ENCODE assay signal across 8 cellular contexts in genomic region chrX:15674514-15674898, GRCh38. TPM values are rescaled to one million over a fixed set of nuclear protein-coding genes. Genes with fewer than 3 reads are reported as not detected.
DNase-seq lines count a peak whose midpoint lies in the region; ATAC-seq and TF ChIP-seq lines count a peak whose summit lies in the region.

No MANE protein-coding gene starts in this region.

- H3K4me3 ChIP-seq in SJSA1 (peak overlapping the region; percentile 79), left lung (peak overlapping the region; percentile 59 to 64)

- H3K36me3 ChIP-seq in SJSA1 (0 out of 2 replicates have a peak, but pooled peaks cover 3% of the 10 kb centered on the region), left lung (no peaks in the 10 kb centered on the region)

- H3K27me3 ChIP-seq in SJSA1 (replicated peaks) (no peaks in the 10 kb centered on the region), left lung (no peaks in the 10 kb centered on the region)

- intact Hi-C loops in left lung (cut with DNase I): no loop called here

- H3K27ac ChIP-seq in SJSA1 (peak overlapping the region; percentile 99), cingulate gyrus (ENCODE audit: low read depth, low read length) (peak overlapping the region; percentile 100), left lung (peak overlapping the region; percentile 97)

- ATAC-seq in GM19468 (IDR thresholded peaks at IDR 0.05; ENCODE audit: extremely low read depth, unreplicated experiment): peak; percentile 93
- peak; percentile 87 for ATAC-seq in HG03571 (IDR thresholded peaks at IDR 0.05; ENCODE audit: unreplicated experiment)
- peak; percentile 88 for ATAC-seq in left lung

- H3K9me3 ChIP-seq in SJSA1 (replicated peaks): no peaks in the 10 kb centered on the region
- H3K9me3 ChIP-seq in left lung: no peaks in the 10 kb centered on the region

- no peak for TF ChIP-seq CTCF in left lung (IDR thresholded peaks at IDR 0.05)

- peak; percentile 91 for DNase-seq in ELR (ENCODE audit: low read depth)
- DNase-seq in SJSA1 (ENCODE audit: low read depth in 1 of 2, low spot score in 2 of 2): peak in 1 of 2 experiments; percentile 89
- peak; percentile 90 to 97 for DNase-seq in left lung
- peak; percentile 58 to 71 for DNase-seq in stimulated activated CD4-positive, alpha-beta T cell treated with anti-CD3 and anti-CD28 coated beads, Interleukin-4, amount 100 ng/mL, for 48 hours (ENCODE audit: low read depth in 2 of 2)
- DNase-seq in superior temporal gyrus (ENCODE audit: extremely low spot score): no peak

- H3K4me1 ChIP-seq in SJSA1 (replicated peaks): no peaks in the 10 kb centered on the region; the same call in 1 of the 2 replicates
- peaks cover 14 to 15% of the 10 kb centered on the region in 2 donors for H3K4me1 ChIP-seq in left lung

RNA-seq across cellular contexts. Expression of gene CLTRN, which starts 9.9 kb away (rescaled TPM):
- not detected in 2 replicates for total RNA-seq in SJSA1 (2014; rRNA removed; shearing (Covaris generic))
- total RNA-seq in left lung: 1 to 10 TPM in 1 of 2 donors, under 1 TPM in 1; 0.39 to 1.3 TPM
